22 cellular contexts compared by ENCODE assay signal in the genomic region with DNA sequence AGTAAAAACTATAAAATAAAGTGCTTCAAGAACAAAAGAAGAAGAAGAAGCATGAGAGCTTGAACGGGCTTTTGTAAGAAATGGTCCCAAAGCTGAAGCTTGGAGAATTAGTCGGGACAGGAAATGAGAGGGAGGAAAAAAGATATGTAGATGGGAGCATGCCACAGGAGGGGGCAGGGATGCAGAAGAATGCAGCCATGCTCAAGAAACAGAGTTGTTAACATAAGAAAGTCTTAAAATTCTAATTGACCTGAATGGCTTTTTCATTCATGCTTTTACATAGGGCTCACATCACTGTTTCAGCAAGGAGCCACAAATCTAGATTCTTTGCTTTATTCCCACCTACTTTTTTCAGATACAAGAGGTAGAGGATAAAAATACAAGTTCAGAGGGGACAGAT. TPM values are rescaled to one million over a fixed set of nuclear protein-coding genes. Genes with fewer than 3 reads are reported as not detected.
DNase-seq lines count a peak whose midpoint lies in the region; ATAC-seq and TF ChIP-seq lines count a peak whose summit lies in the region.
"Had no signal": no experiment of that assay in that cellular context is flagged by ENCODE, and none has a peak within 500 bp of the region (broad histone marks: within the 10 kb centered on the region; RNA-seq: fewer than 3 reads in every experiment).

No MANE protein-coding gene starts in this region.

- H4K5ac ChIP-seq in H9 (ENCODE audit: insufficient read length, low read depth, low read length): no peak overlapping the region

- H2BK5ac ChIP-seq in H9 (ENCODE audit: insufficient read length, low read length): no peak overlapping the region

- no peak for TF ChIP-seq POLR2A in esophagus muscularis mucosa (IDR thresholded peaks at IDR 0.05; ENCODE audit: low read depth)

- no peaks in the 10 kb centered on the region for H3K27me3 Mint-ChIP-seq in H9 (ENCODE audit: low read depth)
- no peaks in the 10 kb centered on the region for H3K27me3 Mint-ChIP-seq in WTC11 (ENCODE audit: low read depth)
- H3K27me3 Mint-ChIP-seq in Caco-2 (ENCODE audit: insufficient read depth, unreplicated experiment): peaks cover 6% of the 10 kb centered on the region

- no peak overlapping the region for H2BK120ac ChIP-seq in H9 (ENCODE audit: low read depth, low read length, poor library complexity, severe bottlenecking)

- POLR2A ChIA-PET in WTC11 (lab: Charles Lee): no interaction called here
- POLR2A ChIA-PET in Caco-2 (lab: Charles Lee): no interaction called here

- H3K36me3 ChIP-seq in iPS DF 6.9 (ENCODE audit: control insufficient read depth, insufficient read depth, low read length): no peaks in the 10 kb centered on the region
- H3K36me3 ChIP-seq in Caco-2 (ENCODE audit: control insufficient read depth, insufficient read depth, low read length): no peaks in the 10 kb centered on the region
- no peaks in the 10 kb centered on the region for H3K36me3 ChIP-seq in esophagus muscularis mucosa
- H3K36me3 ChIP-seq: MG63 had no signal

- H3K27me3 ChIP-seq in H9 (ENCODE audit: insufficient read depth, low read length) (no peaks in the 10 kb centered on the region), iPS DF 6.9 (ENCODE audit: control insufficient read depth, insufficient read depth, low read length) (no peaks in the 10 kb centered on the region), Caco-2 (replicated peaks; ENCODE audit: control insufficient read depth, insufficient read depth, low read length) (no peaks in the 10 kb centered on the region), esophagus muscularis mucosa (peaks cover 0 to 7% (median 0%) of the 10 kb centered on the region in 4 donors)

- H3K14ac ChIP-seq in H9 (ENCODE audit: insufficient read depth, low read length): no peak overlapping the region

- no peaks in the 10 kb centered on the region for H3K79me2 ChIP-seq in H9 (ENCODE audit: insufficient read depth, low read length)

- no peaks in the 10 kb centered on the region for H3K79me1 ChIP-seq in H9 (ENCODE audit: insufficient read depth, low read depth, low read length, poor library complexity, severe bottlenecking)

- WGBS in H9 (ENCODE audit: extremely low coverage, insufficient read length, low lambda C conversion rate): no CpG with 5 or more reads among the region's 2 CpGs
- WGBS in iPS DF 6.9 (ENCODE audit: insufficient coverage, insufficient read length): no CpG with 5 or more reads among the region's 2 CpGs
- WGBS in esophagus muscularis mucosa: 10% methylated on average over 2 of the region's 2 CpGs

- peak; percentile 79 for DNase-seq in H9
- peak; percentile 58 for DNase-seq in WTC11 (ENCODE audit: low spot score)
- no peak for DNase-seq in iPS DF 6.9 (ENCODE audit: low read depth, low spot score)
- DNase-seq in Caco-2: no peak
- DNase-seq in esophagus muscularis mucosa (ENCODE audit: extremely low spot score): no peak
- DNase-seq in NCI-H1417 (lab: John Stamatoyannopoulos, UW): no peak
- DNase-seq: Calu3; CD8-positive, alpha-beta T cell; DND-41; GOT3; IMR-90; KG1; MG63; NCI-H1694; NCI-H2029 treated with DMSO at 0.1 percent for 48 hours; NCI-H2227 treated with DMSO at 0.1 percent for 48 hours; NCI-H526 treated with DMSO at 0.1 percent for 48 hours; SHP77 had no signal

- no peak overlapping the region for H3K18ac ChIP-seq in H9 (ENCODE audit: insufficient read length, low read depth, low read length)

- intact Hi-C loops in Caco-2 (cut with micrococcal nuclease; ENCODE audit: unreplicated experiment): no loop called here
- intact Hi-C loops in esophagus muscularis mucosa (cut with DNase I): no loop called here

- no peak overlapping the region for H2BK20ac ChIP-seq in H9 (ENCODE audit: low read depth, low read length, poor library complexity, severe bottlenecking)

- TF ChIP-seq EP300 in esophagus muscularis mucosa (IDR thresholded peaks at IDR 0.05): no peak

- no peak overlapping the region for H2AFZ ChIP-seq in H9 (ENCODE audit: low read length)

- no peak overlapping the region for H3K9ac ChIP-seq in H9 (ENCODE audit: extremely low read depth, insufficient read length, low read length)

- peak overlapping the region; percentile 97 for H3K27ac ChIP-seq in H9 (ENCODE audit: insufficient read length, low read depth, low read length)
- peak overlapping the region; percentile 40 for H3K27ac ChIP-seq in iPS DF 6.9 (ENCODE audit: low read length)
- no peak overlapping the region for H3K27ac ChIP-seq in esophagus muscularis mucosa (replicated peaks in 1 of 4)
- H3K27ac ChIP-seq: C4-2B, RWPE1 had no signal

- CTCF ChIA-PET in WTC11 (lab: Charles Lee): interaction anchor here (1.0 kb wide), 1 partner anchor 14 kb away, joined by 3 read pairs; no protein-coding TSS in a partner anchor
- CTCF ChIA-PET in Caco-2 (lab: Charles Lee): no interaction called here

- no peak overlapping the region for H2BK12ac ChIP-seq in H9 (ENCODE audit: insufficient read length, low read depth, low read length)

- H3K36me3 Mint-ChIP-seq in H9 (ENCODE audit: insufficient read depth in 1 of 3, low read depth in 3 of 3) (no peaks in the 10 kb centered on the region; a peak in 1 of 7 replicates), WTC11 (no peaks in the 10 kb centered on the region; the same call in 1 of the 2 replicates), Caco-2 (ENCODE audit: insufficient read depth, unreplicated experiment) (peaks cover 5% of the 10 kb centered on the region)
- H3K36me3 Mint-ChIP-seq: CD8-positive, alpha-beta T cell had no signal

- H4K8ac ChIP-seq in H9 (replicated peaks; ENCODE audit: insufficient read length, low read depth, low read length): no peak overlapping the region

- no peak overlapping the region for H2AK5ac ChIP-seq in H9 (ENCODE audit: insufficient read length, low read length)

- TF ChIP-seq CTCF in H9 (conservative IDR thresholded peaks at IDR 0.05) (no peak), WTC11 (IDR thresholded peaks at IDR 0.05) (no peak), Caco-2 (IDR thresholded peaks at IDR 0.05; ENCODE audit: insufficient read depth in 1 of 2, low read depth in 1 of 2, low read length in 1 of 2, severe bottlenecking in 1 of 2, unreplicated experiment in 1 of 2) (no peak), esophagus muscularis mucosa (IDR thresholded peaks at IDR 0.05) (no peak)

- H3K4me3 Mint-ChIP-seq in H9: peak overlapping the region in 1 of 2 experiments; percentile 16; a peak in 1 of 5 replicates
- peak overlapping the region; percentile 42 for H3K4me3 Mint-ChIP-seq in WTC11
- no peak overlapping the region for H3K4me3 Mint-ChIP-seq in Caco-2 (ENCODE audit: unreplicated experiment)
- H3K4me3 Mint-ChIP-seq: B cell; CD8-positive, alpha-beta T cell had no signal

- H3K23me2 ChIP-seq in H9 (ENCODE audit: insufficient read length, low read depth, low read length, poor library complexity, severe bottlenecking): no peaks in the 10 kb centered on the region

- H3K23ac ChIP-seq in H9 (ENCODE audit: insufficient read length, low read depth, low read length): no peak overlapping the region

- no peak overlapping the region for H3K4ac ChIP-seq in H9 (ENCODE audit: low read depth, low read length)

- H3K27ac Mint-ChIP-seq in H9 (peak overlapping the region; percentile 41 to 99 (median 98); a peak in 6 of 7 replicates), WTC11 (peak overlapping the region; percentile 97), Caco-2 (ENCODE audit: unreplicated experiment) (no peak overlapping the region)
- H3K27ac Mint-ChIP-seq: B cell; CD8-positive, alpha-beta T cell had no signal

- H3K9me3 ChIP-seq in H9 (ENCODE audit: control insufficient read depth, low read depth, low read length) (no peaks in the 10 kb centered on the region), iPS DF 6.9 (ENCODE audit: control insufficient read depth, insufficient read depth, low read length) (no peaks in the 10 kb centered on the region), Caco-2 (no peaks in the 10 kb centered on the region), esophagus muscularis mucosa (no peaks in the 10 kb centered on the region)
- H3K9me3 ChIP-seq: MG63 had no signal

- H3K4me1 ChIP-seq in H9 (ENCODE audit: insufficient read depth, low read length) (peaks cover 27% of the 10 kb centered on the region; the same call in 1 of the 2 replicates), iPS DF 6.9 (ENCODE audit: control insufficient read depth, insufficient read depth, low read length) (peaks cover 3% of the 10 kb centered on the region; the same call in 1 of the 2 replicates), Caco-2 (no peaks in the 10 kb centered on the region), esophagus muscularis mucosa (no peaks in the 10 kb centered on the region)

- H3K56ac ChIP-seq in H9 (ENCODE audit: insufficient read length, low read depth, low read length): no peak overlapping the region

- ATAC-seq in WTC11 (peak; percentile 87), GM21423 (IDR thresholded peaks at IDR 0.05; ENCODE audit: unreplicated experiment) (no peak)
- ATAC-seq: CD8-positive, alpha-beta T cell had no signal

- H3T11ph ChIP-seq in H9 (ENCODE audit: low read length): no peak overlapping the region

- no TSS peak for BruUV-seq in Caco-2 (replicated peaks; lab: Mats Ljungman, UMichigan)

- H3K4me2 ChIP-seq in H9 (ENCODE audit: insufficient read depth, insufficient read length, low read length): peak overlapping the region; percentile 32

- H2BK15ac ChIP-seq in H9 (ENCODE audit: low read depth, low read length): no peak overlapping the region

- H3K9me3 Mint-ChIP-seq in H9: no peaks in the 10 kb centered on the region
- peaks cover 7% of the 10 kb centered on the region; the same call in 1 of the 2 replicates for H3K9me3 Mint-ChIP-seq in WTC11
- H3K9me3 Mint-ChIP-seq in Caco-2 (ENCODE audit: unreplicated experiment): no peaks in the 10 kb centered on the region
- H3K9me3 Mint-ChIP-seq: CD8-positive, alpha-beta T cell had no signal

- H3K4me3 ChIP-seq in iPS DF 6.9 (ENCODE audit: low read length) (no peak overlapping the region), Caco-2 (ENCODE audit: low read depth, low read length) (no peak overlapping the region), esophagus muscularis mucosa (no peak overlapping the region)
- H3K4me3 ChIP-seq: MG63 had no signal

- H4K91ac ChIP-seq in H9 (ENCODE audit: insufficient read length, low read depth, low read length): no peak overlapping the region

- H3K4me1 Mint-ChIP-seq in H9 (peaks cover 53 to 59% of the 10 kb centered on the region in 2 experiments), WTC11 (peaks cover 63% of the 10 kb centered on the region), Caco-2 (ENCODE audit: low read depth, unreplicated experiment) (peaks cover 6% of the 10 kb centered on the region)
- H3K4me1 Mint-ChIP-seq: B cell had no signal

- no peaks in the 10 kb centered on the region for H4K20me1 ChIP-seq in H9 (ENCODE audit: control insufficient read depth, insufficient read depth, insufficient read length)

TF ChIP-seq in WTC11, 78 proteins besides CTCF, POLR2A, EP300 and RAD21:
- no peak for TF ChIP-seq SMAD3 (CRISPR knock-in tag; IDR thresholded peaks at IDR 0.05; ENCODE audit: borderline replicate concordance)
- 0 out of 2 replicates have a peak, but pooled peaks have one; percentile 5 for TF ChIP-seq FOXK1 (CRISPR knock-in tag; IDR thresholded peaks at IDR 0.05)
- TF ChIP-seq ETV6 (CRISPR knock-in tag; IDR thresholded peaks at IDR 0.05): peak; percentile 64; the same call in 1 of the 2 replicates
- peak; percentile 81; the same call in 1 of the 2 replicates for TF ChIP-seq TEAD1 (CRISPR knock-in tag; IDR thresholded peaks at IDR 0.05)

RNA-seq across cellular contexts. Expression of gene NBEA, which starts 27.7 kb away (rescaled TPM):
- 16.3 and 17.3 TPM in 2 replicates for total RNA-seq in H9 (2021)
- 19.4 to 21.0 TPM (median 20.9 TPM) in 3 replicates for total RNA-seq in WTC11 (2021)
- 0.54 and 1.0 TPM in 2 replicates for total RNA-seq in Caco-2 (2022)
- 10 to 100 TPM; 21.0 to 30.8 (median 25.0) TPM for total RNA-seq in esophagus muscularis mucosa

Comparison
In these comparisons a context has a peak if more than half of its experiments do, and no peak if none do; other contexts are left out.
1. DNase-seq: peak in H9 (single experiment) and WTC11 (single experiment); none in iPS DF 6.9 (single experiment), Caco-2 (0 of 2), esophagus muscularis mucosa (single experiment) and NCI-H1417 (0 of 3).
2. H3K27ac ChIP-seq: peak in H9 (single experiment) and iPS DF 6.9 (single experiment); none in esophagus muscularis mucosa (0 of 4).